In genomic region chr11:133660202-133660568, GRCh38 we compare ENCODE assay signal across 21 cellular contexts.
"Had no signal": no experiment of that assay in that cellular context is flagged by ENCODE, and none has a peak within 500 bp of the region (broad histone marks: within the 10 kb centered on the region; RNA-seq: fewer than 3 reads in every experiment).

No MANE protein-coding gene starts in this region.

- H3K4me3 ChIP-seq: left lung, lower lobe of right lung, neural progenitor cell, right atrium auricular region, stomach, thyroid gland, upper lobe of right lung had no signal

- H3K4me1 ChIP-seq: left lung, lower lobe of right lung, parathyroid adenoma, right atrium auricular region, stomach, thyroid gland, upper lobe of right lung had no signal

- ATAC-seq: activated naive CD8-positive, alpha-beta T cell treated with anti-CD3 and anti-CD28 coated beads, Interleukin-2, amount 50 U/mL, for 24 hours; activated T-cell treated with anti-CD3 and anti-CD28 coated beads, Interleukin-2, amount 50 U/mL, for 4 hours; activated T-helper 17 cell treated with anti-CD3 and anti-CD28 coated beads, Interleukin-2, amount 50 U/mL, for 72 hours; left lung; lower lobe of right lung; natural killer cell; stimulated activated naive B cell treated with anti-CD40 and anti-IgM and Interleukin-4, amounts not matched to agents 10 μg/mL and 1 μg/mL and 100 μg/mL, for 72 hours; upper lobe of right lung had no signal

- H3K36me3 ChIP-seq: left lung, lower lobe of right lung, neural progenitor cell, right atrium auricular region, stomach, thyroid gland, upper lobe of right lung had no signal

- H3K27ac ChIP-seq: left lung, lower lobe of right lung, neural progenitor cell, parathyroid adenoma, right atrium auricular region, stomach, thyroid gland, upper lobe of right lung had no signal

- H3K27me3 ChIP-seq: neural progenitor cell, right atrium auricular region, thyroid gland, upper lobe of right lung had no signal

- H3K9ac ChIP-seq: neural progenitor cell, parathyroid adenoma had no signal

- H2AFZ ChIP-seq: neural progenitor cell, parathyroid adenoma had no signal

- H3K4me2 ChIP-seq: neural progenitor cell had no signal

- DNase-seq: activated CD4-positive, alpha-beta memory T cell treated with anti-CD3 and anti-CD28 coated beads, Interleukin-2, amount 10 ng/mL, durations not matched to agents 7 days and 5 days; activated CD4-positive, alpha-beta T cell treated with anti-CD3 and anti-CD28 coated beads for 48 hours; activated CD8-positive, alpha-beta memory T cell treated with anti-CD3 and anti-CD28 coated beads, Interleukin-2, amount 50 U/mL, for 48 hours; activated naive CD8-positive, alpha-beta T cell treated with anti-CD3 and anti-CD28 coated beads, Interleukin-2, amount 50 U/mL, for 24 hours; activated T-cell treated with anti-CD3 and anti-CD28 coated beads, Interleukin-2, amount 50 U/mL, for 4 hours; dermis blood vessel endothelial cell; effector CD8-positive, alpha-beta T cell; left lung; lower lobe of right lung; natural killer cell; occipital lobe; stimulated activated CD4-positive, alpha-beta T cell treated with anti-CD3 and anti-CD28 coated beads, Interleukin-15, amount 100 ng/mL, for 24 hours; stimulated activated CD4-positive, alpha-beta T cell treated with anti-CD3 and anti-CD28 coated beads, Interleukin-2, amount 100 ng/mL, for 24 hours; stimulated activated naive B cell treated with anti-CD40 and anti-IgM and Interleukin-4, amounts not matched to agents 10 μg/mL and 1 μg/mL and 100 μg/mL, for 72 hours; stomach; thyroid gland; upper lobe of right lung had no signal

- H3K9me3 ChIP-seq: lower lobe of right lung, right atrium auricular region, thyroid gland had no signal
